In genomic region chr2:85611705-85612587, GRCh38 we compare ENCODE assay signal across 8 cellular contexts. TPM values are rescaled to one million over a fixed set of nuclear protein-coding genes. Genes with fewer than 3 reads are reported as not detected.
DNase-seq lines count a peak whose midpoint lies in the region; ATAC-seq lines count a peak whose summit lies in the region.

Gene C2orf68 (minus strand): TSS chr2:85612066. CDS start chr2:85611984, 82 bp downstream.

- peak within 1 kb of the TSS; percentile 58 for H3K9ac ChIP-seq in HUES48 (ENCODE audit: low read depth, low read length)

- peaks cover 30% of the 10 kb centered on the region for H3K36me3 ChIP-seq in HUES48 (ENCODE audit: control insufficient read depth, insufficient read depth, low read length)

- H3K27ac ChIP-seq in HUES48 (ENCODE audit: low read depth, low read length): peak within 1 kb of the TSS; percentile 89
- peak within 1 kb of the TSS; percentile 70 for H3K27ac ChIP-seq in epithelial cell of prostate

- H3K4me3 ChIP-seq in HUES48 (ENCODE audit: low read depth, low read length): peak within 1 kb of the TSS; percentile 98

- H3K9me3 ChIP-seq in HUES48 (ENCODE audit: control insufficient read depth, insufficient read depth, low read length): no peaks in the 10 kb centered on the region

- no peaks in the 10 kb centered on the region for H3K27me3 ChIP-seq in HUES48 (ENCODE audit: control insufficient read depth, insufficient read depth, low read length)

- DNase-seq in DMS 273 treated with DMSO at 0.1 percent for 48 hours (lab: John Stamatoyannopoulos, UW): peak; percentile 63
- DNase-seq in OCI-M2 (lab: John Stamatoyannopoulos, UW; ENCODE audit: unreplicated experiment): peak; percentile 41
- DNase-seq in activated T-cell treated with anti-CD3 and anti-CD28 coated beads for 4 hours: peak; percentile 69
- no peak for DNase-seq in epithelial cell of prostate (ENCODE audit: low read depth, low spot score)
- DNase-seq in mucosa of gallbladder (ENCODE audit: low spot score): peak; percentile 87
- DNase-seq in stimulated activated CD8-positive, alpha-beta memory T cell treated with anti-CD3 and anti-CD28 coated beads, Interleukin-4, amount 100 ng/mL, for 4 hours (ENCODE audit: low read depth in 2 of 2, low spot score in 1 of 2): peak; percentile 54 to 70

- H3K4me1 ChIP-seq in HUES48 (ENCODE audit: control insufficient read depth, insufficient read depth, low read length): no peaks in the 10 kb centered on the region

- ATAC-seq in GM21390 (IDR thresholded peaks at IDR 0.05; ENCODE audit: unreplicated experiment): peak; percentile 75

RNA-seq across cellular contexts. Expression of gene C2orf68, which starts in this region (rescaled TPM):
- 47.8 TPM for total RNA-seq in mucosa of gallbladder
